Comparison of ENCODE assay signal across 8 cellular contexts in the genomic region with DNA sequence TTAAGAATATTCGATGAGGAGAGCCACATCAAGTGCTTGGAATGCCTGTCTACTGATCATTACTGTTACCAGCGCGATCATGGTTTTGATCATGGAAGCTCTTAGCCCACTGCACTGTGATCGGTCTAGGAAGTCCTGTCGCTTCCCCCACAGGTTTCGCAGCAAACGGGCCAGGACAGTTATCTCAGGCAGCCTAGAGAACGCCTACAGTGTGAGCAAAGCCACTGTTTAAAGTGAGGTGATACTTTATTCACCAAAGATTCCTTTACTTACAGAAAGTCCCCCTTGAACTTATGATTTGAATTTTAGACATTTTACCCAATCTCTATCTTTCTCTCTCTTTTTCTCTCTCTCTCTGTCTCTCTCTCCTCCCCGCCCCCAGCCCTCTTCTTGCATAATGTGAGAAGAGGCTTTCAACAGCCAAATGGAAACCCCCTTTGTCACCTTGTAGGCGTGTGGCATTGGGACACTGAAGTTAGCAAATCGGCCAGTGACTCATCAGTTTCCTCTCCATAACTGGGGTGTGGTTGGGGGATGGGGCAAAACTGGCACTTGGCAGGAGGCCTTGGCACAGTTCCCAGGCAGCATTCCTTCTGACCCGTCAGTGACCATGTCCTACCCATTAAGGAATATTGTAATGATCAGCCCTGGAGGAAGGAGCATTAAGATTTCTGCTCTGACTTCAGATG.
DNase-seq lines count a peak whose midpoint lies in the region; ATAC-seq and TF ChIP-seq lines count a peak whose summit lies in the region.

No MANE protein-coding gene starts in this region.

- no peaks in the 10 kb centered on the region for H3K36me3 ChIP-seq in gastroesophageal sphincter
- no peaks in the 10 kb centered on the region for H3K36me3 ChIP-seq in aorta (ENCODE audit: control insufficient read depth in 1 of 2, insufficient read depth in 2 of 2, low read length in 1 of 2)

- 54 to 62% methylated on average over 6 to 10 of the region's 12 CpGs for WGBS in gastroesophageal sphincter (ENCODE audit: low coverage in 1 of 2), 2 donors
- 60 to 62% methylated on average over 12 of the region's 12 CpGs for WGBS in aorta, 2 donors

- TF ChIP-seq EP300 in gastroesophageal sphincter (IDR thresholded peaks at IDR 0.05), result no peak

- peak overlapping the region in 3 of 4 donors; percentile 31 to 60 (median 46) for H3K27ac ChIP-seq in gastroesophageal sphincter
- H3K27ac ChIP-seq in aorta (ENCODE audit: low read depth in 1 of 2, low read length in 2 of 2), result peak overlapping the region in 1 of 2 donors; percentile 58

- H3K27me3 ChIP-seq in gastroesophageal sphincter (no peaks in the 10 kb centered on the region), aorta (ENCODE audit: control insufficient read depth in 1 of 2, insufficient read depth in 2 of 2, low read length in 1 of 2) (no peaks in the 10 kb centered on the region)

- no peak for TF ChIP-seq CTCF in gastroesophageal sphincter (IDR thresholded peaks at IDR 0.05)

- ATAC-seq in GM19025 (IDR thresholded peaks at IDR 0.05; ENCODE audit: low read depth, unreplicated experiment) (peak; percentile 78), HG03159 (IDR thresholded peaks at IDR 0.05; ENCODE audit: unreplicated experiment) (peak; percentile 72), gastroesophageal sphincter (peak; percentile 77), aorta (ENCODE audit: low FRiP score) (peak; percentile 67)

- peak; percentile 88 for DNase-seq in AG20443 (ENCODE audit: low spot score)
- peak; percentile 88 for DNase-seq in activated gamma-delta T cell treated with anti-CD3 and anti-CD28 coated beads, Interleukin-2, amount 50 U/mL, for 16 hours (ENCODE audit: low read depth)
- peak; percentile 80 for DNase-seq in pulmonary artery endothelial cell (ENCODE audit: low read depth, low spot score)
- DNase-seq in aorta, result peak; percentile 94 to 96

- TF ChIP-seq POLR2A in Raji (IDR thresholded peaks at IDR 0.05; ENCODE audit: insufficient read depth, low read depth, low read length) (peak; percentile 30; the same call in 1 of the 2 replicates), gastroesophageal sphincter (IDR thresholded peaks at IDR 0.05) (no peak)

- intact Hi-C loops in aorta (cut with DNase I), result loop anchor here in 1 of 2 donors (5.0 kb wide), 1 partner anchor 214 kb away; a partner anchor contains a TSS

- H3K4me3 ChIP-seq in gastroesophageal sphincter (no peak overlapping the region), aorta (ENCODE audit: low read length in 2 of 2) (no peak overlapping the region)

- peaks cover 0 to 74% (median 46%) of the 10 kb centered on the region in 3 donors for H3K4me1 ChIP-seq in gastroesophageal sphincter
- H3K4me1 ChIP-seq in aorta (ENCODE audit: control insufficient read depth in 1 of 2, insufficient read depth in 2 of 2, low read length in 2 of 2), result peaks cover 0 to 13% of the 10 kb centered on the region in 2 donors

- H3K9me3 ChIP-seq in gastroesophageal sphincter, result no peaks in the 10 kb centered on the region
- H3K9me3 ChIP-seq in aorta (ENCODE audit: control insufficient read depth, low read length), result no peaks in the 10 kb centered on the region
